ENCODE assay signal across 11 cellular contexts in genomic region chr2:40680547-40680946, GRCh38.
DNase-seq lines count a peak whose midpoint lies in the region; ATAC-seq and TF ChIP-seq lines count a peak whose summit lies in the region.
"Had no signal": no experiment of that assay in that cellular context is flagged by ENCODE, and none has a peak within 500 bp of the region (broad histone marks: within the 10 kb centered on the region; RNA-seq: fewer than 3 reads in every experiment).

No MANE protein-coding gene starts in this region.

- H3K27ac Mint-ChIP-seq in activated naive CD8-positive, alpha-beta T cell treated with anti-CD3 and anti-CD28 coated beads, Interleukin-2, amount 10 ng/mL, durations not matched to agents 7 days and 5 days: peak overlapping the region; percentile 38
- no peak overlapping the region for H3K27ac Mint-ChIP-seq in activated naive CD8-positive, alpha-beta T cell treated with anti-CD3 and anti-CD28 coated beads for 36 hours

- ATAC-seq in activated naive CD8-positive, alpha-beta T cell treated with anti-CD3 and anti-CD28 coated beads, Interleukin-2, amount 10 ng/mL, durations not matched to agents 7 days and 5 days (ENCODE audit: low read depth): no peak
- ATAC-seq in HG02938 (IDR thresholded peaks at IDR 0.05; ENCODE audit: unreplicated experiment): peak; percentile 100

- H3K27me3 Mint-ChIP-seq in activated naive CD8-positive, alpha-beta T cell treated with anti-CD3 and anti-CD28 coated beads, Interleukin-2, amount 10 ng/mL, durations not matched to agents 7 days and 5 days: no peaks in the 10 kb centered on the region
- no peaks in the 10 kb centered on the region for H3K27me3 Mint-ChIP-seq in activated naive CD8-positive, alpha-beta T cell treated with anti-CD3 and anti-CD28 coated beads for 36 hours

- no peak for TF ChIP-seq CTCF in RWPE1 (conservative IDR thresholded peaks at IDR 0.05; ENCODE audit: low read depth)

- H3K27ac ChIP-seq in RWPE1: no peak overlapping the region
- H3K27ac ChIP-seq: BLaER1, right lobe of liver had no signal

- POLR2A ChIA-PET in activated naive CD8-positive, alpha-beta T cell treated with anti-CD3 and anti-CD28 coated beads, Interleukin-2, amount 10 ng/mL, durations not matched to agents 7 days and 5 days (lab: Charles Lee): no interaction called here
- POLR2A ChIA-PET in RWPE1 (lab: Yijun Ruan, JAX; ENCODE audit: low non-redundant PET): no interaction called here

- H3K36me3 Mint-ChIP-seq in activated naive CD8-positive, alpha-beta T cell treated with anti-CD3 and anti-CD28 coated beads, Interleukin-2, amount 10 ng/mL, durations not matched to agents 7 days and 5 days: no peaks in the 10 kb centered on the region
- no peaks in the 10 kb centered on the region for H3K36me3 Mint-ChIP-seq in activated naive CD8-positive, alpha-beta T cell treated with anti-CD3 and anti-CD28 coated beads for 36 hours

- H3K4me3 Mint-ChIP-seq in activated naive CD8-positive, alpha-beta T cell treated with anti-CD3 and anti-CD28 coated beads, Interleukin-2, amount 10 ng/mL, durations not matched to agents 7 days and 5 days: peak overlapping the region; percentile 32
- no peak overlapping the region for H3K4me3 Mint-ChIP-seq in activated naive CD8-positive, alpha-beta T cell treated with anti-CD3 and anti-CD28 coated beads for 36 hours

- H3K4me1 Mint-ChIP-seq in activated naive CD8-positive, alpha-beta T cell treated with anti-CD3 and anti-CD28 coated beads, Interleukin-2, amount 10 ng/mL, durations not matched to agents 7 days and 5 days: no peaks in the 10 kb centered on the region
- peaks cover 3% of the 10 kb centered on the region for H3K4me1 Mint-ChIP-seq in activated naive CD8-positive, alpha-beta T cell treated with anti-CD3 and anti-CD28 coated beads for 36 hours

- no peak for DNase-seq in activated naive CD8-positive, alpha-beta T cell treated with anti-CD3 and anti-CD28 coated beads, Interleukin-2, amount 10 ng/mL, durations not matched to agents 7 days and 5 days
- DNase-seq in activated naive CD8-positive, alpha-beta T cell treated with anti-CD3 and anti-CD28 coated beads for 36 hours: no peak
- peak; percentile 45 for DNase-seq in OCI-M1 (lab: John Stamatoyannopoulos, UW)
- DNase-seq in stromal cell of bone marrow (ENCODE audit: low read depth): peak; percentile 39
- no peak for DNase-seq in stimulated activated naive CD4-positive, alpha-beta T cell (lab: John Stamatoyannopoulos, UW)
- no peak for DNase-seq in RWPE1 (ENCODE audit: low spot score)
- DNase-seq in NCI-H2107 (lab: John Stamatoyannopoulos, UW): no peak
- DNase-seq: right lobe of liver; stimulated activated naive CD4-positive, alpha-beta T cell treated with Interleukin-2 at 50 U/mL for 16 hours had no signal

- H3K9me3 Mint-ChIP-seq in activated naive CD8-positive, alpha-beta T cell treated with anti-CD3 and anti-CD28 coated beads, Interleukin-2, amount 10 ng/mL, durations not matched to agents 7 days and 5 days: peaks cover 7% of the 10 kb centered on the region
- peaks cover 11% of the 10 kb centered on the region for H3K9me3 Mint-ChIP-seq in activated naive CD8-positive, alpha-beta T cell treated with anti-CD3 and anti-CD28 coated beads for 36 hours

- CTCF ChIA-PET in RWPE1 (lab: Yijun Ruan, JAX): no interaction called here

Comparison
In these comparisons a context has a peak if more than half of its experiments do, and no peak if none do; other contexts are left out.
1. DNase-seq: peak in OCI-M1 (single experiment) and stromal cell of bone marrow (single experiment); none in activated naive CD8-positive, alpha-beta T cell treated with anti-CD3 and anti-CD28 coated beads, Interleukin-2, amount 10 ng/mL, durations not matched to agents 7 days and 5 days (single experiment), activated naive CD8-positive, alpha-beta T cell treated with anti-CD3 and anti-CD28 coated beads for 36 hours (single experiment), stimulated activated naive CD4-positive, alpha-beta T cell (0 of 6), RWPE1 (single experiment) and NCI-H2107 (single experiment).